ENCODE assay signal across 7 cellular contexts in the genomic region with DNA sequence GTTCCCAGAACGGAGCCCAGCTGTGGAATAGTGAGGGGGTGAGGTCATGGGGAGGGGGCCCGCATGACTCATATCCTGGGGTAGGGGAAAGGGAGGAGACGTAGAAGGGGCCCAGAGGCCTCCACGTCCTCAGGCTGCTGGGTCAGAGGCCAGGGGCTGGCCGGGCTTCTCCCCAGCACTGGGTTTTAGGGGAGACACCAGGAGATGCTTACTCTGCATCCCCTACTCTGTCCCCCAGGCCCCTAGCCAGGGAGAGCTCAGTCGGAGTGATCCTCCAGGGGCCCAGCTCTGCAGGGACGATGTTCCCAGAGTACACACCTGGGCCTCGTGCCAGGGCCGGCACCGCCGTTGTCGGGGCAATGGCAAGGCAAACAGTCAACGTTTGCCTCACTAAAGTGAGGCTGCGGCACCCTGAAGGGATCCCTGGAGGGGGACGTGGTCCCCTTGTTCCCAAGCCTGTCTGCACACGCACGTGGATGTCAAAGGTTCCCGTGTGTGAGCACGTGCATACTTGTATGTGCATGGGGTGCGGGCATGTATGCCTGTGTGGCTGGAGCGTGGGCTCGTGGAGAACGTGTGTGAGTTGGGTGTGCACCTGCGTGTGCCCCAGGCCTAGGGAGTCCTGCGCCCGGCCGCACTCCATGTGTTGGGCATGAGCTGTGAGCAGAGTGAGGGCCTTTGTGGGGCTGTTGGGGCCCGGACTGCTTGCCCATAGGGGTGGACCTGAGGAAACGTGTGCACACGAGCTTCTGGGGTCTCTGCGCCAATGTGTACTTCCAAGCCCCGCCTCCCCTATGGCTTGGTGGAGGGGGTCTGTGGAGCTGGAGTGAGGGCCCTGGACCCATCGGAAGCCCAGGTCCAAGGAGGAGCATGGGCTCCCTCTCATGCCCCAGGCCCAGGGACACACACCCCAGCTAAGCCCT. TPM values are rescaled to one million over a fixed set of nuclear protein-coding genes. Genes with fewer than 3 reads are reported as not detected.
DNase-seq lines count a peak whose midpoint lies in the region; ATAC-seq and TF ChIP-seq lines count a peak whose summit lies in the region.
"Had no signal": no experiment of that assay in that cellular context is flagged by ENCODE, and none has a peak within 500 bp of the region (broad histone marks: within the 10 kb centered on the region; RNA-seq: fewer than 3 reads in every experiment).

No MANE protein-coding gene starts in this region.

- 31 to 47% (median 35%) methylated on average over 32 to 33 of the region's 33 CpGs for WGBS in psoas muscle, 3 donors

- H3K4me3 ChIP-seq in MG63 (no peak overlapping the region), coronary artery (peak overlapping the region; percentile 45), psoas muscle (no peak overlapping the region)

- H3K36me3 ChIP-seq in MG63 (peaks cover 21% of the 10 kb centered on the region), psoas muscle (ENCODE audit: insufficient read depth in 1 of 2, low read depth in 1 of 2) (no peaks in the 10 kb centered on the region)

- peak; percentile 79 for DNase-seq in MG63
- peak; percentile 77 for DNase-seq in coronary artery (ENCODE audit: low spot score)
- DNase-seq in psoas muscle, result peak; percentile 62 to 80

- intact Hi-C loops in psoas muscle (cut with DNase I), result no loop called here

- peak overlapping the region in 1 of 2 donors; percentile 91 for H3K27ac ChIP-seq in coronary artery
- peak overlapping the region; percentile 68 for H3K27ac ChIP-seq in psoas muscle
- H3K27ac ChIP-seq: HL-60 had no signal

- H3K9me3 ChIP-seq in MG63 (no peaks in the 10 kb centered on the region), psoas muscle (no peaks in the 10 kb centered on the region)

- ATAC-seq in psoas muscle, result no peak
- ATAC-seq in HG03159 (IDR thresholded peaks at IDR 0.05; ENCODE audit: unreplicated experiment), result no peak
- no peak for ATAC-seq in GM19328 (IDR thresholded peaks at IDR 0.05; ENCODE audit: unreplicated experiment)
- ATAC-seq in GM18502 (IDR thresholded peaks at IDR 0.05; ENCODE audit: poor library complexity, unreplicated experiment), result no peak

- H3K27me3 ChIP-seq in MG63, result no peaks in the 10 kb centered on the region
- peaks cover 0 to 19% (median 10%) of the 10 kb centered on the region in 3 donors for H3K27me3 ChIP-seq in psoas muscle (ENCODE audit: insufficient read depth in 3 of 3, low read length in 2 of 3)

- no peak for TF ChIP-seq CTCF in coronary artery (IDR thresholded peaks at IDR 0.05)
- TF ChIP-seq CTCF in psoas muscle (IDR thresholded peaks at IDR 0.05), result no peak

- peaks cover 24% of the 10 kb centered on the region for H3K4me1 ChIP-seq in psoas muscle

RNA-seq across cellular contexts. Expression of a gene that starts 14.2 kb away (rescaled TPM):
- total RNA-seq in MG63 (2014; rRNA removed; shearing (Covaris generic); ENCODE audit: low replicate concordance), result not detected in 2 replicates
- total RNA-seq in psoas muscle, result 1 to 10 TPM; 1.6 to 8.9 (median 2.4) TPM
- under 1 TPM; 0.16 to 1.00 (median 0.61) TPM for polyA plus RNA-seq in psoas muscle

RNA-seq across cellular contexts. Expression of a gene that starts 24.6 kb away (rescaled TPM):
- total RNA-seq in MG63 (2014; rRNA removed; shearing (Covaris generic); ENCODE audit: low replicate concordance), result 41.7 and 66.6 TPM in 2 replicates
- total RNA-seq in psoas muscle, result 10 to 100 TPM; 14.4 to 27.1 (median 19.1) TPM
- polyA plus RNA-seq in psoas muscle, result 10 to 100 TPM in 1 of 3 donors, 1 to 10 TPM in 2; 7.5 to 11.5 (median 9.4) TPM

RNA-seq across cellular contexts. Expression of a gene that starts 38.7 kb away (rescaled TPM):
- total RNA-seq in MG63 (2014; rRNA removed; shearing (Covaris generic); ENCODE audit: low replicate concordance), result not detected in 2 replicates
- 1,000 to 10,000 TPM in 3 of 4 donors, 100 to 1,000 TPM in 1; 985 to 3,047 (median 2,750) TPM for total RNA-seq in psoas muscle
- polyA plus RNA-seq in psoas muscle, result 1,000 to 10,000 TPM; 1,614 to 6,537 (median 3,259) TPM

RNA-seq across cellular contexts. Expression of a gene that starts 42.0 kb away (rescaled TPM):
- total RNA-seq in MG63 (2014; rRNA removed; shearing (Covaris generic); ENCODE audit: low replicate concordance), result not detected in 2 replicates
- total RNA-seq in psoas muscle, result 1,000 to 10,000 TPM; 1,884 to 7,638 (median 4,017) TPM
- 1,000 to 10,000 TPM; 1,367 to 5,833 (median 3,289) TPM for polyA plus RNA-seq in psoas muscle

RNA-seq across cellular contexts. Expression of a gene that starts 42.7 kb away (rescaled TPM):
- not detected in 2 replicates for total RNA-seq in MG63 (2014; rRNA removed; shearing (Covaris generic); ENCODE audit: low replicate concordance)
- under 1 TPM in 1 of 4 donors, not detected in 3; 0.28 TPM for total RNA-seq in psoas muscle
- polyA plus RNA-seq in psoas muscle, result under 1 TPM in 2 of 3 donors, not detected in 1; 0.04 to 0.06 TPM

Comparison
In these comparisons a context has a peak if more than half of its experiments do, and no peak if none do; other contexts are left out.
1. RNA of a gene that starts 38.7 kb away (total RNA-seq): 985 to 3,047 TPM in psoas muscle; not detected in MG63; every median in the first group is over 100 times any median in the second.
2. Peak in every context shown above with its lines, with median percentiles within 50 percentile points of each other: DNase-seq.